In genomic region chr9:36008774-36009300, GRCh38 we compare ENCODE assay signal across 8 cellular contexts. TPM values are rescaled to one million over a fixed set of nuclear protein-coding genes. Genes with fewer than 3 reads are reported as not detected.
A peak's percentile ranks its signal among the peaks of the same experiment; 100 is the strongest.
DNase-seq lines count a peak whose midpoint lies in the region; ATAC-seq, FAIRE-seq and TF ChIP-seq lines count a peak whose summit lies in the region.

No MANE protein-coding gene starts in this region.

- peaks cover 0 to 4% of the 10 kb centered on the region in 2 donors for H3K27me3 ChIP-seq in small intestine (ENCODE audit: control insufficient read depth in 2 of 2, insufficient read depth in 2 of 2, low read length in 2 of 2)

- no peak overlapping the region for H3K4me3 ChIP-seq in small intestine (ENCODE audit: low read depth in 1 of 2, low read length in 2 of 2)

- intact Hi-C loops in left ventricle myocardium superior (cut with micrococcal nuclease), result no loop called here

- H3K4me1 ChIP-seq in small intestine (ENCODE audit: control insufficient read depth in 2 of 2, insufficient read depth in 1 of 2, low read depth in 1 of 2, low read length in 1 of 2), result peaks cover 2 to 4% of the 10 kb centered on the region in 2 donors

- H3K4me3 Mint-ChIP-seq in T-cell, result no peak overlapping the region
- no peak overlapping the region for H3K4me3 Mint-ChIP-seq in activated naive CD8-positive, alpha-beta T cell treated with anti-CD3 and anti-CD28 coated beads, Interleukin-2, amount 50 U/mL, for 24 hours

- peaks cover 0 to 8% (median 0%) of the 10 kb centered on the region in 3 donors for H3K9me3 Mint-ChIP-seq in T-cell
- H3K9me3 Mint-ChIP-seq in activated naive CD8-positive, alpha-beta T cell treated with anti-CD3 and anti-CD28 coated beads, Interleukin-2, amount 50 U/mL, for 24 hours, result peaks cover 3% of the 10 kb centered on the region

- no peaks in the 10 kb centered on the region for H3K9me3 ChIP-seq in small intestine (ENCODE audit: control insufficient read depth, low read depth)

- H3K36me3 ChIP-seq in small intestine (ENCODE audit: control insufficient read depth in 2 of 2, insufficient read depth in 2 of 2, low read length in 2 of 2), result no peaks in the 10 kb centered on the region

- WGBS in small intestine, 3 donors, result 5 to 12% (median 9%) methylated on average over 11 of the region's 11 CpGs

- TF ChIP-seq CTCF in AG09319 (IDR thresholded peaks at IDR 0.05; ENCODE audit: low read depth, low read length), result no peak; the same call in none of the 2 replicates

- no peak for FAIRE-seq in small intestine (lab: Jason Lieb, UNC)

- POLR2A ChIA-PET in T-cell (lab: Charles Lee), result interaction anchor here in 1 of 2 donors (0.6 kb wide), 1 partner anchor 9 kb away, joined by 3 read pairs; no protein-coding TSS in a partner anchor

- H3K27ac ChIP-seq in small intestine (ENCODE audit: low read depth in 1 of 2, low read length in 1 of 2), result no peak overlapping the region

- peaks cover 12 to 20% (median 19%) of the 10 kb centered on the region in 3 donors for H3K4me1 Mint-ChIP-seq in T-cell
- peaks cover 13% of the 10 kb centered on the region for H3K4me1 Mint-ChIP-seq in activated naive CD8-positive, alpha-beta T cell treated with anti-CD3 and anti-CD28 coated beads, Interleukin-2, amount 50 U/mL, for 24 hours

- H3K27ac Mint-ChIP-seq in T-cell, result no peak overlapping the region
- no peak overlapping the region for H3K27ac Mint-ChIP-seq in activated naive CD8-positive, alpha-beta T cell treated with anti-CD3 and anti-CD28 coated beads, Interleukin-2, amount 50 U/mL, for 24 hours

- H3K36me3 Mint-ChIP-seq in T-cell, result no peaks in the 10 kb centered on the region
- no peaks in the 10 kb centered on the region for H3K36me3 Mint-ChIP-seq in activated naive CD8-positive, alpha-beta T cell treated with anti-CD3 and anti-CD28 coated beads, Interleukin-2, amount 50 U/mL, for 24 hours (ENCODE audit: low read depth)

- ATAC-seq in GM19043 (IDR thresholded peaks at IDR 0.05; ENCODE audit: low read depth, unreplicated experiment), result peak; percentile 50
- peak; percentile 90 to 99 (median 98) for ATAC-seq in T-cell (replicated peaks in 1 of 4)
- peak; percentile 87 for ATAC-seq in activated naive CD8-positive, alpha-beta T cell treated with anti-CD3 and anti-CD28 coated beads, Interleukin-2, amount 50 U/mL, for 24 hours
- ATAC-seq in left ventricle myocardium superior, result peak; percentile 92
- ATAC-seq in HG03571 (IDR thresholded peaks at IDR 0.05; ENCODE audit: unreplicated experiment), result no peak

- CTCF ChIA-PET in T-cell (lab: Charles Lee), result interaction anchor here (0.6 to 2.0 kb wide), 10 partner anchors 9 to 411 kb away, joined by 3 to 11 read pairs (median 4); no protein-coding TSS in a partner anchor

- DNase-seq in AG09319 (ENCODE audit: extremely low read depth, low read depth), result peak; percentile 48
- DNase-seq in NCI-H1092 treated with DMSO at 0.1 percent for 48 hours (lab: John Stamatoyannopoulos, UW), result peak; percentile 68
- DNase-seq in T-cell, result peak; percentile 21 to 73 (median 56)
- DNase-seq in activated naive CD8-positive, alpha-beta T cell treated with anti-CD3 and anti-CD28 coated beads, Interleukin-2, amount 50 U/mL, for 24 hours, result peak; percentile 62
- peak; percentile 48 for DNase-seq in left ventricle myocardium superior
- DNase-seq in small intestine, result peak; percentile 75

- H3K27me3 Mint-ChIP-seq in T-cell, result peaks cover 24 to 28% of the 10 kb centered on the region in 2 donors
- H3K27me3 Mint-ChIP-seq in activated naive CD8-positive, alpha-beta T cell treated with anti-CD3 and anti-CD28 coated beads, Interleukin-2, amount 50 U/mL, for 24 hours, result peaks cover 27% of the 10 kb centered on the region

RNA-seq across cellular contexts. Expression of gene RECK, which starts 27.9 kb away (rescaled TPM):
- total RNA-seq in T-cell (10 to 100 TPM in 2 of 5 donors, 1 to 10 TPM in 3; 8.9 to 11.4 (median 9.9) TPM), left ventricle myocardium superior (4.5 TPM)
- 1 to 10 TPM in 1 of 3 donors, under 1 TPM in 1, not detected in 1; 0.81 to 4.7 TPM for polyA plus RNA-seq in small intestine

RNA-seq across cellular contexts. Expression of gene OR2S2, which starts 50.9 kb away (rescaled TPM):
- total RNA-seq in T-cell (not detected), left ventricle myocardium superior (not detected)
- not detected for polyA plus RNA-seq in small intestine
